ENCODE assay signal across 8 cellular contexts in the genomic region with DNA sequence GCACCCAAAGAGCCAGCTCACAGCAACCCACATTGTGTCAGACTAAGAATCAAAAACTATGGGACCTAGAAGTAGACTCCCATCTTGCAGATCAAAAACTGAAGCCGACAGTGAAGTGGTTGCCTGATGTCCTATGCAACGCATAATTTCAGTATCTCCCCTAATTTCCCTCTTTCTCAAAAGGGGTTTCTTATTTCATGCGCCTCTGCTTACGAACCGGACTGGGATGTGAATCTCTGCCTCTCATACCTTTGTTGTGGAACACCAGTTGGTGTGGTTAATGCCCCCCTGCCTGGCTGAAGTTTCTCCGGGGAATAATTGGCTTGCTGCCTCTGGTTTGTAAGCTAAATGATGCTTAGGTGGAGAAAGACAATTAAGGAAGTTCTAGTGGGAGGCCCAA. TPM values are rescaled to one million over a fixed set of nuclear protein-coding genes. Genes with fewer than 3 reads are reported as not detected.
DNase-seq lines count a peak whose midpoint lies in the region; ATAC-seq, FAIRE-seq and TF ChIP-seq lines count a peak whose summit lies in the region.

No MANE protein-coding gene starts in this region.

- no peaks in the 10 kb centered on the region for H3K79me2 ChIP-seq in keratinocyte (ENCODE audit: control insufficient read depth, insufficient read depth, low read length)

- FAIRE-seq in keratinocyte (lab: Jason Lieb, UNC) (no peak), GM12892 (lab: Jason Lieb, UNC) (no peak)

- H3K4me3 Mint-ChIP-seq in T-helper 2 cell treated with Interferon-gamma antibody and Interleukin-4, amounts not matched to agents 5 μg/mL and 100 μg/mL, for 36 hours: peak overlapping the region; percentile 67
- peak overlapping the region; percentile 19 for H3K4me3 Mint-ChIP-seq in activated B cell treated with CpG ODN at 0.5 μM for 24 hours
- peak overlapping the region; percentile 49 to 65 for H3K4me3 Mint-ChIP-seq in stimulated activated naive B cell treated with anti-CD40 and anti-IgM and Interleukin-4, amounts not matched to agents 10 μg/mL and 1 μg/mL and 100 μg/mL, for 72 hours

- peaks cover 5% of the 10 kb centered on the region for H3K4me1 Mint-ChIP-seq in T-helper 2 cell treated with Interferon-gamma antibody and Interleukin-4, amounts not matched to agents 5 μg/mL and 100 μg/mL, for 36 hours (ENCODE audit: low read depth)
- H3K4me1 Mint-ChIP-seq in activated B cell treated with CpG ODN at 0.5 μM for 24 hours: peaks cover 9% of the 10 kb centered on the region
- peaks cover 2 to 9% of the 10 kb centered on the region in 2 donors for H3K4me1 Mint-ChIP-seq in stimulated activated naive B cell treated with anti-CD40 and anti-IgM and Interleukin-4, amounts not matched to agents 10 μg/mL and 1 μg/mL and 100 μg/mL, for 72 hours

- peaks cover 56% of the 10 kb centered on the region for H3K27me3 Mint-ChIP-seq in T-helper 2 cell treated with Interferon-gamma antibody and Interleukin-4, amounts not matched to agents 5 μg/mL and 100 μg/mL, for 36 hours (ENCODE audit: low read depth)
- peaks cover 44% of the 10 kb centered on the region for H3K27me3 Mint-ChIP-seq in activated B cell treated with CpG ODN at 0.5 μM for 24 hours
- peaks cover 43 to 45% of the 10 kb centered on the region in 2 donors for H3K27me3 Mint-ChIP-seq in stimulated activated naive B cell treated with anti-CD40 and anti-IgM and Interleukin-4, amounts not matched to agents 10 μg/mL and 1 μg/mL and 100 μg/mL, for 72 hours

- peak overlapping the region; percentile 15 for H3K4me2 ChIP-seq in keratinocyte (ENCODE audit: control insufficient read depth, extremely low read depth, insufficient read depth, low read depth, low read length)

- ATAC-seq in activated B cell treated with CpG ODN at 0.5 μM for 24 hours (ENCODE audit: low read depth): no peak
- ATAC-seq in stimulated activated naive B cell treated with anti-CD40 and anti-IgM and Interleukin-4, amounts not matched to agents 10 μg/mL and 1 μg/mL and 100 μg/mL, for 72 hours (replicated peaks): no peak

- TF ChIP-seq CTCF in activated B cell treated with CpG ODN at 0.5 μM for 24 hours (IDR thresholded peaks at IDR 0.05): no peak
- no peak for TF ChIP-seq CTCF in keratinocyte (optimal IDR thresholded peaks at IDR 0.05 in 1 of 3, IDR thresholded peaks at IDR 0.05 in 1 of 3, conservative IDR thresholded peaks at IDR 0.05 in 1 of 3; ENCODE audit: extremely low read depth in 1 of 3, insufficient read depth in 2 of 3, low read length in 3 of 3)

- no peaks in the 10 kb centered on the region for H4K20me1 ChIP-seq in keratinocyte (ENCODE audit: control insufficient read depth, extremely low read depth, insufficient read depth, low read length)

- no peaks in the 10 kb centered on the region for H3K9me1 ChIP-seq in keratinocyte (ENCODE audit: control insufficient read depth, extremely low read depth, insufficient read depth, low read length)

- CTCF ChIA-PET in activated B cell treated with CpG ODN at 0.5 μM for 24 hours (lab: Charles Lee): no interaction called here

- TF ChIP-seq POLR2A in GM12892 (IDR thresholded peaks at IDR 0.05; ENCODE audit: low read depth, low read length): no peak

- intact Hi-C loops in activated B cell treated with CpG ODN at 0.5 μM for 24 hours (cut with micrococcal nuclease): no loop called here

- H3K4me1 ChIP-seq in keratinocyte (ENCODE audit: control insufficient read depth, extremely low read depth, insufficient read depth, low read length): no peaks in the 10 kb centered on the region

- H3K9me3 Mint-ChIP-seq in T-helper 2 cell treated with Interferon-gamma antibody and Interleukin-4, amounts not matched to agents 5 μg/mL and 100 μg/mL, for 36 hours: no peaks in the 10 kb centered on the region
- no peaks in the 10 kb centered on the region for H3K9me3 Mint-ChIP-seq in activated B cell treated with CpG ODN at 0.5 μM for 24 hours
- H3K9me3 Mint-ChIP-seq in stimulated activated naive B cell treated with anti-CD40 and anti-IgM and Interleukin-4, amounts not matched to agents 10 μg/mL and 1 μg/mL and 100 μg/mL, for 72 hours: no peaks in the 10 kb centered on the region

- H3K36me3 ChIP-seq in keratinocyte (ENCODE audit: control insufficient read depth in 2 of 2, extremely low read depth in 1 of 2, insufficient read depth in 2 of 2, low read length in 2 of 2): no peaks in the 10 kb centered on the region

- no peaks in the 10 kb centered on the region for H3K36me3 Mint-ChIP-seq in T-helper 2 cell treated with Interferon-gamma antibody and Interleukin-4, amounts not matched to agents 5 μg/mL and 100 μg/mL, for 36 hours (ENCODE audit: low read depth)
- H3K36me3 Mint-ChIP-seq in activated B cell treated with CpG ODN at 0.5 μM for 24 hours (ENCODE audit: low read depth): no peaks in the 10 kb centered on the region
- H3K36me3 Mint-ChIP-seq in stimulated activated naive B cell treated with anti-CD40 and anti-IgM and Interleukin-4, amounts not matched to agents 10 μg/mL and 1 μg/mL and 100 μg/mL, for 72 hours: no peaks in the 10 kb centered on the region

- H3K27ac ChIP-seq in keratinocyte (ENCODE audit: control insufficient read depth, insufficient read depth, low read length): no peak overlapping the region

- dilution Hi-C loops in keratinocyte (cut with MboI; ENCODE audit: extremely low pct_ligation_motif_present, low sequenced_read_pairs): no loop called here

- DNase-seq in T-helper 2 cell treated with Interferon-gamma antibody and Interleukin-4, amounts not matched to agents 5 μg/mL and 100 μg/mL, for 36 hours (ENCODE audit: low spot score): no peak
- no peak for DNase-seq in T-helper 2 cell
- DNase-seq in activated B cell treated with CpG ODN at 0.5 μM for 24 hours: no peak
- DNase-seq in keratinocyte (ENCODE audit: low read depth, low spot score): no peak
- no peak for DNase-seq in stimulated activated naive B cell treated with anti-CD40 and anti-IgM and Interleukin-4, amounts not matched to agents 10 μg/mL and 1 μg/mL and 100 μg/mL, for 72 hours
- DNase-seq in NCI-H774 (lab: John Stamatoyannopoulos, UW): no peak
- no peak for DNase-seq in GM12892 (ENCODE audit: insufficient read length)
- no peak for DNase-seq in activated gamma-delta T cell treated with Interleukin-2 at 50 U/mL for 16 hours

- H3K4me3 ChIP-seq in keratinocyte (ENCODE audit: control insufficient read depth in 2 of 3, extremely low read depth in 1 of 3, insufficient read depth in 2 of 3, low read depth in 1 of 3, low read length in 3 of 3): no peak overlapping the region

- no peak overlapping the region for H3K27ac Mint-ChIP-seq in T-helper 2 cell treated with Interferon-gamma antibody and Interleukin-4, amounts not matched to agents 5 μg/mL and 100 μg/mL, for 36 hours
- no peak overlapping the region for H3K27ac Mint-ChIP-seq in activated B cell treated with CpG ODN at 0.5 μM for 24 hours
- peak overlapping the region; percentile 57 for H3K27ac Mint-ChIP-seq in stimulated activated naive B cell treated with anti-CD40 and anti-IgM and Interleukin-4, amounts not matched to agents 10 μg/mL and 1 μg/mL and 100 μg/mL, for 72 hours

- no peak overlapping the region for H2AFZ ChIP-seq in keratinocyte (ENCODE audit: control insufficient read depth, low read length)

- H3K27me3 ChIP-seq in keratinocyte (ENCODE audit: control insufficient read depth, extremely low read depth, insufficient read depth, low read length): peaks cover 30% of the 10 kb centered on the region

- H3K9me3 ChIP-seq in keratinocyte (ENCODE audit: control insufficient read depth, low read depth, low read length): no peaks in the 10 kb centered on the region

- POLR2A ChIA-PET in activated B cell treated with CpG ODN at 0.5 μM for 24 hours (lab: Charles Lee): no interaction called here

- H3K9ac ChIP-seq in keratinocyte (ENCODE audit: control insufficient read depth, extremely low read depth, insufficient read depth, low read length): no peak overlapping the region

RNA-seq across cellular contexts. Expression of gene FAM174B, which starts 0.5 kb away (rescaled TPM):
- 0.91 and 1.1 TPM in 2 replicates for total RNA-seq in activated B cell treated with CpG ODN at 0.5 μM for 24 hours
- 0.22 to 0.73 TPM (median 0.44 TPM) in 3 replicates for polyA plus RNA-seq in keratinocyte
- not detected for polyA plus RNA-seq in keratinocyte (2011; ENCODE audit: low read depth)
- polyA plus RNA-seq in keratinocyte (2011; cell fraction: cytosol; rRNA removed): 0.18 and 0.38 TPM in 2 replicates
- polyA plus RNA-seq in keratinocyte (2011; cell fraction: nucleus; rRNA removed): 0.48 and 0.60 TPM in 2 replicates
- polyA plus RNA-seq in keratinocyte (2012; ENCODE audit: low replicate concordance): 0.16 and 1.4 TPM in 2 replicates
- polyA minus RNA-seq in keratinocyte: 0.89 to 1.5 TPM in 2 of 3 replicates, not detected in the other
- not detected for polyA minus RNA-seq in keratinocyte (2011; cell fraction: cytosol; rRNA and poly(A)+ RNA removed)
- 1.2 and 1.7 TPM in 2 replicates for polyA minus RNA-seq in keratinocyte (2011; cell fraction: nucleus; rRNA and poly(A)+ RNA removed)
- polyA plus RNA-seq in GM12892 (2012; ENCODE audit: missing spikeins): 3.8 TPM
